21 cellular contexts compared by ENCODE assay signal in genomic region chr1:119606394-119606793, GRCh38.
"Had no signal": no experiment of that assay in that cellular context is flagged by ENCODE, and none has a peak within 500 bp of the region (broad histone marks: within the 10 kb centered on the region; RNA-seq: fewer than 3 reads in every experiment).

No MANE protein-coding gene starts in this region.

- ATAC-seq: foreskin keratinocyte; gastroesophageal sphincter; heart left ventricle; left colon; left ventricle myocardium superior; lower lobe of right lung; natural killer cell; stimulated activated effector memory CD8-positive, alpha-beta T cell treated with anti-CD3 and anti-CD28 coated beads, Interleukin-12 subunit alpha, Interleukin-12 subunit beta, amount 100 ng/mL, for 72 hours had no signal

- H2AFZ ChIP-seq: hepatocyte, parathyroid adenoma had no signal

- H3K9ac ChIP-seq: parathyroid adenoma had no signal

- H3K36me3 ChIP-seq: esophagus muscularis mucosa, gastroesophageal sphincter, heart left ventricle, lower lobe of right lung, sigmoid colon, stomach, thyroid gland, upper lobe of left lung had no signal

- DNase-seq: effector memory CD4-positive, alpha-beta T cell; foreskin keratinocyte; heart left ventricle; left colon; left ventricle myocardium superior; lower lobe of right lung; natural killer cell; sigmoid colon; stimulated activated CD4-positive, alpha-beta T cell treated with anti-CD3 and anti-CD28 coated beads, Interleukin-2, amount 100 ng/mL, for 24 hours; stimulated activated CD4-positive, alpha-beta T cell treated with anti-CD3 and anti-CD28 coated beads, Interleukin-4, amount 100 ng/mL, for 24 hours; stimulated activated naive CD4-positive, alpha-beta T cell treated with Interleukin-2 at 50 U/mL for 16 hours; stomach; thyroid gland; upper lobe of left lung had no signal

- H3K27me3 ChIP-seq: esophagus muscularis mucosa, foreskin keratinocyte, gastroesophageal sphincter, heart left ventricle, hepatocyte, sigmoid colon, stomach, thyroid gland, upper lobe of left lung had no signal

- FAIRE-seq: colon, islet of Langerhans had no signal

- H3K27ac ChIP-seq: esophagus muscularis mucosa, foreskin keratinocyte, gastroesophageal sphincter, heart left ventricle, hepatocyte, lower lobe of right lung, parathyroid adenoma, sigmoid colon, stomach, thyroid gland, upper lobe of left lung had no signal

- H3K79me2 ChIP-seq: hepatocyte, parathyroid adenoma had no signal

- H3K4me2 ChIP-seq: hepatocyte had no signal

- H3K4me1 ChIP-seq: gastroesophageal sphincter, parathyroid adenoma, sigmoid colon had no signal

- H3K4me3 ChIP-seq: esophagus muscularis mucosa, gastroesophageal sphincter, heart left ventricle, hepatocyte, lower lobe of right lung, sigmoid colon, stomach, thyroid gland, upper lobe of left lung had no signal

- H3K9me3 ChIP-seq: esophagus muscularis mucosa, gastroesophageal sphincter, heart left ventricle, lower lobe of right lung, sigmoid colon, stomach, thyroid gland, upper lobe of left lung had no signal
